Comparison of ENCODE assay signal across 33 cellular contexts in genomic region chr3:117606860-117607259, GRCh38.
"Had no signal": no experiment of that assay in that cellular context is flagged by ENCODE, and none has a peak within 500 bp of the region (broad histone marks: within the 10 kb centered on the region; RNA-seq: fewer than 3 reads in every experiment).

No MANE protein-coding gene starts in this region.

- H3K36me3 Mint-ChIP-seq: activated CD4-positive, alpha-beta memory T cell treated with anti-CD3 and anti-CD28 coated beads for 36 hours; activated naive CD4-positive, alpha-beta T cell treated with anti-CD3 and anti-CD28 coated beads, Interleukin-2, amount 10 ng/mL, durations not matched to agents 7 days and 5 days; activated naive CD8-positive, alpha-beta T cell treated with anti-CD3 and anti-CD28 coated beads for 36 hours had no signal

- H3K4me3 Mint-ChIP-seq: activated CD4-positive, alpha-beta memory T cell treated with anti-CD3 and anti-CD28 coated beads for 36 hours; activated CD4-positive, alpha-beta T cell treated with anti-CD3 and anti-CD28 coated beads, Interleukin-2, amount 10 ng/mL, durations not matched to agents 7 days and 5 days; activated naive CD4-positive, alpha-beta T cell treated with anti-CD3 and anti-CD28 coated beads, Interleukin-2, amount 10 ng/mL, durations not matched to agents 7 days and 5 days; activated naive CD8-positive, alpha-beta T cell treated with anti-CD3 and anti-CD28 coated beads for 36 hours; activated T-helper 17 cell treated with anti-CD3 and anti-CD28 coated beads, Interleukin-2, amount 50 U/mL, for 72 hours had no signal

- ATAC-seq: activated T-helper 17 cell treated with anti-CD3 and anti-CD28 coated beads, Interleukin-2, amount 50 U/mL, for 72 hours; body of pancreas had no signal

- H3K4me1 Mint-ChIP-seq: activated CD4-positive, alpha-beta T cell treated with anti-CD3 and anti-CD28 coated beads, Interleukin-2, amount 10 ng/mL, durations not matched to agents 7 days and 5 days; activated naive CD4-positive, alpha-beta T cell treated with anti-CD3 and anti-CD28 coated beads, Interleukin-2, amount 10 ng/mL, durations not matched to agents 7 days and 5 days; activated naive CD8-positive, alpha-beta T cell treated with anti-CD3 and anti-CD28 coated beads for 36 hours; activated T-helper 17 cell treated with anti-CD3 and anti-CD28 coated beads, Interleukin-2, amount 50 U/mL, for 72 hours had no signal

- H3K4me3 ChIP-seq: adrenal gland, body of pancreas, MG63, Peyer's patch, SJCRH30 had no signal

- H3K27me3 Mint-ChIP-seq: activated CD4-positive, alpha-beta memory T cell treated with anti-CD3 and anti-CD28 coated beads for 36 hours; activated CD4-positive, alpha-beta T cell treated with anti-CD3 and anti-CD28 coated beads, Interleukin-2, amount 10 ng/mL, durations not matched to agents 7 days and 5 days; activated naive CD4-positive, alpha-beta T cell treated with anti-CD3 and anti-CD28 coated beads, Interleukin-2, amount 10 ng/mL, durations not matched to agents 7 days and 5 days; activated naive CD8-positive, alpha-beta T cell treated with anti-CD3 and anti-CD28 coated beads for 36 hours; activated T-helper 17 cell treated with anti-CD3 and anti-CD28 coated beads, Interleukin-2, amount 50 U/mL, for 72 hours had no signal

- H3K27me3 ChIP-seq: adrenal gland, body of pancreas, MG63, Peyer's patch, SJCRH30 had no signal

- FAIRE-seq: bronchial epithelial cell had no signal

- H3K27ac Mint-ChIP-seq: activated CD4-positive, alpha-beta memory T cell treated with anti-CD3 and anti-CD28 coated beads for 36 hours; activated CD4-positive, alpha-beta T cell treated with anti-CD3 and anti-CD28 coated beads, Interleukin-2, amount 10 ng/mL, durations not matched to agents 7 days and 5 days; activated naive CD4-positive, alpha-beta T cell treated with anti-CD3 and anti-CD28 coated beads, Interleukin-2, amount 10 ng/mL, durations not matched to agents 7 days and 5 days; activated naive CD8-positive, alpha-beta T cell treated with anti-CD3 and anti-CD28 coated beads for 36 hours; activated T-helper 17 cell treated with anti-CD3 and anti-CD28 coated beads, Interleukin-2, amount 50 U/mL, for 72 hours had no signal

- H3K4me2 ChIP-seq: SK-N-SH had no signal

- H3K4me1 ChIP-seq: body of pancreas, Peyer's patch had no signal

- H3K9me3 ChIP-seq: adrenal gland, body of pancreas, MG63, Peyer's patch, SJCRH30, SK-N-SH had no signal

- H3K9ac ChIP-seq: SK-N-SH had no signal

- H3K36me3 ChIP-seq: adrenal gland, MG63, Peyer's patch, SJCRH30 had no signal

- H3K27ac ChIP-seq: adrenal gland, body of pancreas, Peyer's patch, RWPE1, VCaP had no signal

- DNase-seq: activated CD4-positive, alpha-beta memory T cell treated with anti-CD3 and anti-CD28 coated beads for 36 hours; activated CD4-positive, alpha-beta T cell treated with anti-CD3 and anti-CD28 coated beads, Interleukin-2, amount 10 ng/mL, durations not matched to agents 7 days and 5 days; activated CD4-positive, CD25-positive, alpha-beta regulatory T cell; activated CD8-positive, alpha-beta memory T cell treated with anti-CD3 and anti-CD28 coated beads for 24 hours; activated gamma-delta T cell; activated naive CD4-positive, alpha-beta T cell treated with anti-CD3 and anti-CD28 coated beads, Interleukin-2, amount 10 ng/mL, durations not matched to agents 7 days and 5 days; activated naive CD8-positive, alpha-beta T cell treated with anti-CD3 and anti-CD28 coated beads for 36 hours; activated T-cell treated with anti-CD3 and anti-CD28 coated beads, Interleukin-2, amount 50 U/mL, for 48 hours; adrenal gland; anterior cingulate cortex; body of pancreas; central memory CD4-positive, alpha-beta T cell; MG63; MV-4-11; NCI-H1092 treated with DMSO at 0.1 percent for 48 hours; NCI-H1417 treated with DMSO at 0.1 percent for 48 hours; NCI-H1694; NCI-H2029; NCI-H2107; NCI-H2171 treated with DMSO at 0.1 percent for 48 hours; NCI-H226; NCI-H510A; NCI-H526 treated with DMSO at 0.1 percent for 48 hours; NK-92 treated with Interleukin-12 subunit alpha and Interleukin-12 subunit beta, amount 100 ng/mL, for 24 hours; Peyer's patch; Right ventricle myocardium superior; SJCRH30; SK-N-SH; T-helper 1 cell had no signal
